Comparison of ENCODE assay signal across 23 cellular contexts in the genomic region with DNA sequence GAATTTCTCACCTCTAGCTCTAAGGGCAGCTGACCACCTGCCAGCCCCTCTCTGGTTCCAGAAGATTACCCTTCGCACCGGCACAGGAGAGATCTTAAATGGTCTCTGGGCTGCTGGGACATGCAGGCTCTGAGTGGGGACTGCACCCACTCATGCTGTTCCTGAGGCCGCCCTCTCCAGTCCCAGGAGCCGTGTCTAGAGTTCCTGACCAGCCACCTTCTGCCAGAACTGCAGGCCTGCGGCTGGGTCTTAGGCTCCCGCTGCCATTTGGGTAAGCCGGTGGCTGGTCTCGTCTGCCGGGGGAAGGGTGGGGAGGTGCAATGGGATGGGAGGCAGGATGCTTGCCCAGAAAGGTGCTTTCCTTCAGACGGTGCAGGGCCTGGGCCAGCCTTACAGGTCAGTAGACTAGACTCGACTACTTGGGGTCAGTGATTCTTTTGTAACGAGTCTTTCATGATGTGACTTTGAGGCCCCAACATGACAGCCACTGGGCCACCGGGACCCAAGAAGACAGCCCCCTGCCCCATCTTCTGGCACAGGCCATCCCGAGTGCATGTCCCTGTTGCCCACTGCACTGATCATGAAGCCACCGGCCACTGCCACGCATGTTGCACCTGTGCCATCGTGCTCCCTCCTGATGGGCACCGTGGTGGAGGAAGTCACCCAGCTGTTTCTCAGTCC. TPM values are rescaled to one million over a fixed set of nuclear protein-coding genes. Genes with fewer than 3 reads are reported as not detected.
"Had no signal": no experiment of that assay in that cellular context is flagged by ENCODE, and none has a peak within 500 bp of the region (broad histone marks: within the 10 kb centered on the region; RNA-seq: fewer than 3 reads in every experiment).

No MANE protein-coding gene starts in this region.

- H3K4me3 ChIP-seq: adrenal gland, esophagus muscularis mucosa, gastroesophageal sphincter, heart left ventricle, lower lobe of right lung, skin epidermis had no signal

- FAIRE-seq: bronchial epithelial cell had no signal

- ATAC-seq: activated CD4-positive, alpha-beta T cell treated with anti-CD3 and anti-CD28 coated beads for 36 hours; activated CD8-positive, alpha-beta T cell treated with anti-CD3 and anti-CD28 coated beads, Interleukin-2, amount 10 ng/mL, durations not matched to agents 7 days and 5 days; activated naive CD4-positive, alpha-beta T cell treated with anti-CD3 and anti-CD28 coated beads, Interleukin-2, amount 50 U/mL, for 72 hours; lower lobe of right lung; natural killer cell treated with Interleukin-12 subunit alpha and Interleukin-12 subunit beta and Interleukin-15 and Interleukin-18, amount 100 ng/mL, for 72 hours; stimulated activated naive CD8-positive, alpha-beta T cell treated with anti-CD3 and anti-CD28 coated beads, Interleukin-15, amount 100 ng/mL, for 72 hours had no signal

- H3K27ac ChIP-seq: heart left ventricle, lower lobe of right lung, VCaP had no signal

- H3K9me3 ChIP-seq: adrenal gland, esophagus muscularis mucosa, gastroesophageal sphincter, heart left ventricle, lower lobe of right lung had no signal

- H3K27me3 ChIP-seq: adrenal gland, esophagus muscularis mucosa, gastroesophageal sphincter, heart left ventricle had no signal

- DNase-seq: activated CD4-positive, alpha-beta T cell treated with anti-CD3 and anti-CD28 coated beads for 36 hours; activated CD8-positive, alpha-beta memory T cell treated with anti-CD3 and anti-CD28 coated beads, Interleukin-2, amount 50 U/mL, for 4 hours; activated CD8-positive, alpha-beta T cell treated with anti-CD3 and anti-CD28 coated beads, Interleukin-2, amount 10 ng/mL, durations not matched to agents 7 days and 5 days; activated gamma-delta T cell; activated T-cell treated with anti-CD3 and anti-CD28 coated beads, Interleukin-2, amount 50 U/mL, for 48 hours; effector CD8-positive, alpha-beta T cell; immature natural killer cell; lower lobe of right lung; stimulated activated CD4-positive, alpha-beta T cell treated with anti-CD3 and anti-CD28 coated beads, Interleukin-15, amount 100 ng/mL, for 24 hours; stimulated activated CD4-positive, alpha-beta T cell treated with anti-CD3 and anti-CD28 coated beads, Interleukin-2, amount 100 ng/mL, for 48 hours; stimulated activated naive CD8-positive, alpha-beta T cell treated with anti-CD3 and anti-CD28 coated beads, Interleukin-15, amount 100 ng/mL, for 72 hours; SW 1271; T-helper 2 cell had no signal

RNA-seq across cellular contexts. Expression of a gene that starts 50.9 kb away (rescaled TPM):
- total RNA-seq: activated CD4-positive, alpha-beta T cell treated with anti-CD3 and anti-CD28 coated beads for 36 hours; activated CD8-positive, alpha-beta T cell treated with anti-CD3 and anti-CD28 coated beads, Interleukin-2, amount 10 ng/mL, durations not matched to agents 7 days and 5 days; activated naive CD4-positive, alpha-beta T cell treated with anti-CD3 and anti-CD28 coated beads, Interleukin-2, amount 50 U/mL, for 72 hours; endothelial cell of umbilical vein; natural killer cell treated with Interleukin-12 subunit alpha and Interleukin-12 subunit beta and Interleukin-15 and Interleukin-18, amount 100 ng/mL, for 72 hours had no signal
- polyA plus RNA-seq: endothelial cell of umbilical vein had no signal
